ENCODE assay signal across 11 cellular contexts in genomic region chr1:38964140-38964548, GRCh38. TPM values are rescaled to one million over a fixed set of nuclear protein-coding genes. Genes with fewer than 3 reads are reported as not detected.
DNase-seq lines count a peak whose midpoint lies in the region; ATAC-seq and TF ChIP-seq lines count a peak whose summit lies in the region.
"Had no signal": no experiment of that assay in that cellular context is flagged by ENCODE, and none has a peak within 500 bp of the region (broad histone marks: within the 10 kb centered on the region; RNA-seq: fewer than 3 reads in every experiment).

No MANE protein-coding gene starts in this region.

- DNase-seq in cardiac muscle cell (ENCODE audit: low read depth in 1 of 2, low spot score in 1 of 2) = no peak
- DNase-seq in Right ventricle myocardium inferior (ENCODE audit: missing footprints) = no peak
- peak; percentile 14 for DNase-seq in NB4 (ENCODE audit: low read depth)
- DNase-seq in chondrocyte (ENCODE audit: low spot score) = peak; percentile 34
- DNase-seq in superior temporal gyrus (ENCODE audit: extremely low spot score) = peak; percentile 19
- no peak for DNase-seq in NCI-H2029 treated with DMSO at 0.1 percent for 48 hours (lab: John Stamatoyannopoulos, UW)
- DNase-seq: activated CD8-positive, alpha-beta memory T cell treated with anti-CD3 and anti-CD28 coated beads, Interleukin-2, amount 50 U/mL, for 48 hours had no signal

- H3K4me3 ChIP-seq in cardiac muscle cell (no peak overlapping the region), NB4 (ENCODE audit: low read depth, low read length) (no peak overlapping the region)

- H3K36me3 Mint-ChIP-seq in chondrocyte (ENCODE audit: low read depth) = no peaks in the 10 kb centered on the region
- H3K36me3 Mint-ChIP-seq: type B pancreatic cell had no signal

- no peak overlapping the region for H3K27ac Mint-ChIP-seq in chondrocyte (ENCODE audit: unreplicated experiment)
- H3K27ac Mint-ChIP-seq: type B pancreatic cell had no signal

- no peaks in the 10 kb centered on the region for H3K9me3 Mint-ChIP-seq in chondrocyte (ENCODE audit: low read depth)
- H3K9me3 Mint-ChIP-seq: type B pancreatic cell had no signal

- no peaks in the 10 kb centered on the region for H3K4me1 ChIP-seq in cardiac muscle cell (ENCODE audit: low read depth)

- no peak for TF ChIP-seq POLR2A in NB4 (IDR thresholded peaks at IDR 0.05; ENCODE audit: extremely low read depth, insufficient read length)

- no peaks in the 10 kb centered on the region for H3K36me3 ChIP-seq in cardiac muscle cell

- no peaks in the 10 kb centered on the region for H3K27me3 Mint-ChIP-seq in chondrocyte (ENCODE audit: low read depth)
- H3K27me3 Mint-ChIP-seq: type B pancreatic cell had no signal

- TF ChIP-seq CTCF in cardiac muscle cell (IDR thresholded peaks at IDR 0.05; ENCODE audit: low read depth, low read length) = peak; percentile 8
- peak; percentile 20 for TF ChIP-seq CTCF in NB4 (IDR thresholded peaks at IDR 0.05; ENCODE audit: low read depth, low read length)
- TF ChIP-seq CTCF in chondrocyte (IDR thresholded peaks at IDR 0.05) = peak; percentile 25

- no peak overlapping the region for H3K4me3 Mint-ChIP-seq in chondrocyte (ENCODE audit: unreplicated experiment)
- H3K4me3 Mint-ChIP-seq: type B pancreatic cell had no signal

- no peaks in the 10 kb centered on the region for H3K27me3 ChIP-seq in cardiac muscle cell

- H3K27ac ChIP-seq in cardiac muscle cell = no peak overlapping the region
- H3K27ac ChIP-seq: KMS-11 had no signal

- ATAC-seq in Right ventricle myocardium inferior (no peak), HG03457 (IDR thresholded peaks at IDR 0.05; ENCODE audit: unreplicated experiment) (no peak), GM19023 (IDR thresholded peaks at IDR 0.05; ENCODE audit: unreplicated experiment) (no peak)

- peaks cover under 1% of the 10 kb centered on the region for H3K4me1 Mint-ChIP-seq in chondrocyte (ENCODE audit: low read depth)

- intact Hi-C loops in Right ventricle myocardium inferior (cut with DNase I) = no loop called here

- H3K9me3 ChIP-seq in cardiac muscle cell (ENCODE audit: low read depth) = peaks cover under 1% of the 10 kb centered on the region

RNA-seq across cellular contexts. Expression of gene RHBDL2, which starts 22.5 kb away (rescaled TPM):
- total RNA-seq in cardiac muscle cell (not detected in 2 replicates), Right ventricle myocardium inferior (0.14 TPM), chondrocyte (not detected in 3 replicates)
- 0.21 TPM in 1 of 2 replicates, not detected in the other for polyA plus RNA-seq in cardiac muscle cell

RNA-seq across cellular contexts. Expression of gene AKIRIN1, which starts 26.9 kb away (rescaled TPM):
- total RNA-seq in cardiac muscle cell = 93.6 and 125 TPM in 2 replicates
- 124 and 138 TPM in 2 replicates for polyA plus RNA-seq in cardiac muscle cell
- total RNA-seq in Right ventricle myocardium inferior = 65.7 TPM
- total RNA-seq in chondrocyte = 39.3 to 55.2 TPM (median 51.9 TPM) in 3 replicates

Comparison
In these comparisons a context has a peak if more than half of its experiments do, and no peak if none do; other contexts are left out.
1. DNase-seq: peak in NB4 (single experiment), chondrocyte (single experiment) and superior temporal gyrus (single experiment); none in cardiac muscle cell (0 of 2), Right ventricle myocardium inferior (single experiment) and NCI-H2029 treated with DMSO at 0.1 percent for 48 hours (single experiment).
2. Peak in every context shown above with its lines, with median percentiles within 50 percentile points of each other: CTCF ChIP-seq.